ENCODE assay signal across 11 cellular contexts in genomic region chr19:23872282-23872919, GRCh38. TPM values are rescaled to one million over a fixed set of nuclear protein-coding genes. Genes with fewer than 3 reads are reported as not detected.
"Had no signal": no experiment of that assay in that cellular context is flagged by ENCODE, and none has a peak within 500 bp of the region (broad histone marks: within the 10 kb centered on the region; RNA-seq: fewer than 3 reads in every experiment).

No MANE protein-coding gene starts in this region.

- H3K4me2 ChIP-seq: GM23338 had no signal

- H3K4me1 ChIP-seq: HAP-1 had no signal

- H3K4me3 ChIP-seq: GM23248, GM23338, HAP-1 had no signal

- H3K9me3 ChIP-seq: HAP-1 had no signal

- H3K36me3 ChIP-seq: HAP-1 had no signal

- H2AFZ ChIP-seq: GM23248, GM23338 had no signal

- FAIRE-seq: H1, H54 had no signal

- H3K9ac ChIP-seq: GM23248 had no signal

- DNase-seq: GM23248, GOT3, H7, H9, HCEC 1CT, HFFc6 had no signal

- ATAC-seq: GM23338, HCT116 had no signal

- H3K27ac ChIP-seq: GM23248 had no signal

RNA-seq across cellular contexts. Expression of gene ZNF726, which starts 42.3 kb away (rescaled TPM):
- total RNA-seq: H1, H7 had no signal
- polyA plus RNA-seq: H1 had no signal
